3 cellular contexts compared by ENCODE assay signal in the genomic region with DNA sequence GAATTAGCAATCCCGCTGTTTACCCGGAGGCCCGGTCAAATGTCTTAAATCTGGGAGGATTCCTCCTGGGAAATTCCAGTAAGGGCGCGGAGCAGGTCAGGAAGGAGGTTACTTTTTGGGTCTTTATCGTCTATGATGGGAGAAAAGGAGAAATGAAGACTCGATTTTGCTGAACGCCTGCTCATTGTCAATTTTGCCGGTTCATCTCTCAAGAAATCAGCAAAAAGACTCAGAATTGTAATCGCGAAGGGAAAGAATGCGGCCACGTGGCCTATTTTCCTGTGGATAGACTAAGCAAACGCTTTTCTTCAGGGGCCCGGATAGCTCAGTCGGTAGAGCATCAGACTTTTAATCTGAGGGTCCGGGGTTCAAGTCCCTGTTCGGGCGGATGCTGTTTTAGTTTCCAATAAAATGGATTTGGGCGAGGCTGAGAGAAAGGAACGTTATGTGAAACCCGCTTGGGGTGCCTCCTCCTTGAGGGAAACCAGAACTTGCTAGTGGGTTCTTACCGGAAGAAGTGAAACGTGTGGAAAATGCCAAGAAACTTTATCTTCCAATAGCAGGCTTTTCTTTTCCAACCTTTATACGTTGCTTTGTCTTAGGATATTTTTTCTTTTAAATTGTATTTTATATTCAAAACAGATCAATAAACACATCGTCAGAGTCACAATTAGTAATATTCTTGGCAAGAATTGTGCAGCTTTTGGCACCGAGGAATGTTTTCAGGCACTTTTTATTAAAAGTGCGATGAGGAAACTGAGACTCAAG.
TF ChIP-seq lines count a peak whose summit lies in the region.

No MANE protein-coding gene starts in this region.

TF ChIP-seq in A549, 52 proteins besides CTCF, POLR2A, EP300 and RAD21 (continued from another document and continues in another):
- TF ChIP-seq RFX5 (IDR thresholded peaks at IDR 0.05): peak; percentile 23; the same call in 1 of the 2 replicates
- no peak for TF ChIP-seq FOXS1 (CRISPR knock-in tag; IDR thresholded peaks at IDR 0.05)
- no peak for TF ChIP-seq JUNB (IDR thresholded peaks at IDR 0.05)
- no peak for TF ChIP-seq PHF8 (IDR thresholded peaks at IDR 0.05; ENCODE audit: borderline replicate concordance, low read depth)
- TF ChIP-seq, protein P1, sequence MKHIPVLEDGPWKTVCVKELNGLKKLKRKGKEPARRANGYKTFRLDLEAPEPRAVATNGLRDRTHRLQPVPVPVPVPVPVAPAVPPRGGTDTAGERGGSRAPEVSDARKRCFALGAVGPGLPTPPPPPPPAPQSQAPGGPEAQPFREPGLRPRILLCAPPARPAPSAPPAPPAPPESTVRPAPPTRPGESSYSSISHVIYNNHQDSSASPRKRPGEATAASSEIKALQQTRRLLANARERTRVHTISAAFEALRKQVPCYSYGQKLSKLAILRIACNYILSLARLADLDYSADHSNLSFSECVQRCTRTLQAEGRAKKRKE (CRISPR knock-in tag; IDR thresholded peaks at IDR 0.05; ENCODE audit: low read depth): no peak
- TF ChIP-seq SREBF2 (IDR thresholded peaks at IDR 0.05): peak; percentile 84
- no peak for TF ChIP-seq NR3C1 (IDR thresholded peaks at IDR 0.05)
- TF ChIP-seq MAFK (IDR thresholded peaks at IDR 0.05; ENCODE audit: partially characterized antibody): no peak
- peak; percentile 53; the same call in 1 of the 2 replicates for TF ChIP-seq MAZ (IDR thresholded peaks at IDR 0.05; ENCODE audit: borderline replicate concordance, low read depth, low read length)
- no peak for TF ChIP-seq POLR2AphosphoS2 (conservative IDR thresholded peaks at IDR 0.05; ENCODE audit: low read length)
- no peak for TF ChIP-seq ZSCAN20 (CRISPR knock-in tag; IDR thresholded peaks at IDR 0.05)
- TF ChIP-seq EHF (CRISPR knock-in tag; IDR thresholded peaks at IDR 0.05): no peak
- peak; percentile 75; the same call in 1 of the 2 replicates for TF ChIP-seq RARB (CRISPR knock-in tag; IDR thresholded peaks at IDR 0.05)
- no peak for TF ChIP-seq RCOR1 (IDR thresholded peaks at IDR 0.05; ENCODE audit: low read depth, low read length)
- TF ChIP-seq CHD4 (IDR thresholded peaks at IDR 0.05; ENCODE audit: borderline replicate concordance): peak; percentile 25; the same call in 1 of the 2 replicates
- TF ChIP-seq, protein P2, sequence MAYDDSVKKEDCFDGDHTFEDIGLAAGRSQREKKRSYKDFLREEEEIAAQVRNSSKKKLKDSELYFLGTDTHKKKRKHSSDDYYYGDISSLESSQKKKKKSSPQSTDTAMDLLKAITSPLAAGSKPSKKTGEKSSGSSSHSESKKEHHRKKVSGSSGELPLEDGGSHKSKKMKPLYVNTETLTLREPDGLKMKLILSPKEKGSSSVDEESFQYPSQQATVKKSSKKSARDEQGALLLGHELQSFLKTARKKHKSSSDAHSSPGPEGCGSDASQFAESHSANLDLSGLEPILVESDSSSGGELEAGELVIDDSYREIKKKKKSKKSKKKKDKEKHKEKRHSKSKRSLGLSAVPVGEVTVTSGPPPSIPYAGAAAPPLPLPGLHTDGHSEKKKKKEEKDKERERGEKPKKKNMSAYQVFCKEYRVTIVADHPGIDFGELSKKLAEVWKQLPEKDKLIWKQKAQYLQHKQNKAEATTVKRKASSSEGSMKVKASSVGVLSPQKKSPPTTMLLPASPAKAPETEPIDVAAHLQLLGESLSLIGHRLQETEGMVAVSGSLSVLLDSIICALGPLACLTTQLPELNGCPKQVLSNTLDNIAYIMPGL (CRISPR knock-in tag; IDR thresholded peaks at IDR 0.05; ENCODE audit: borderline replicate concordance): peak; percentile 27; the same call in 1 of the 2 replicates
- TF ChIP-seq SMC3 (IDR thresholded peaks at IDR 0.05): 0 out of 3 replicates have a peak, but pooled peaks have one; percentile 22

TF ChIP-seq in WTC11, 78 proteins besides CTCF, POLR2A, EP300 and RAD21 (continued from another document and continues in another):
- TF ChIP-seq NFYB (CRISPR knock-in tag; conservative IDR thresholded peaks at IDR 0.05; ENCODE audit: low read depth) (no peak), HMGA2 (CRISPR knock-in tag; IDR thresholded peaks at IDR 0.05) (0 out of 2 replicates have a peak, but pooled peaks have one; percentile 16), NR3C1 (CRISPR knock-in tag; conservative IDR thresholded peaks at IDR 0.05; ENCODE audit: low read depth) (no peak), SOX15 (CRISPR knock-in tag; IDR thresholded peaks at IDR 0.05) (no peak), GRHL2 (CRISPR knock-in tag; IDR thresholded peaks at IDR 0.05; ENCODE audit: insufficient replicate concordance, severe bottlenecking) (no peak), ETV6 (CRISPR knock-in tag; IDR thresholded peaks at IDR 0.05) (no peak), SP1 (CRISPR knock-in tag; conservative IDR thresholded peaks at IDR 0.05) (no peak), CREB1 (CRISPR knock-in tag; IDR thresholded peaks at IDR 0.05) (no peak), ZNF232 (CRISPR knock-in tag; IDR thresholded peaks at IDR 0.05) (no peak), FOXJ3 (CRISPR knock-in tag; IDR thresholded peaks at IDR 0.05; ENCODE audit: borderline replicate concordance) (no peak), ZNF121 (CRISPR knock-in tag; IDR thresholded peaks at IDR 0.05) (no peak), TCF7 (CRISPR knock-in tag; IDR thresholded peaks at IDR 0.05; ENCODE audit: low read depth) (no peak)
- TF ChIP-seq, protein P3, sequence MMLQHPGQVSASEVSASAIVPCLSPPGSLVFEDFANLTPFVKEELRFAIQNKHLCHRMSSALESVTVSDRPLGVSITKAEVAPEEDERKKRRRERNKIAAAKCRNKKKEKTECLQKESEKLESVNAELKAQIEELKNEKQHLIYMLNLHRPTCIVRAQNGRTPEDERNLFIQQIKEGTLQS (CRISPR knock-in tag; conservative IDR thresholded peaks at IDR 0.05): no peak
- TF ChIP-seq, protein P4, sequence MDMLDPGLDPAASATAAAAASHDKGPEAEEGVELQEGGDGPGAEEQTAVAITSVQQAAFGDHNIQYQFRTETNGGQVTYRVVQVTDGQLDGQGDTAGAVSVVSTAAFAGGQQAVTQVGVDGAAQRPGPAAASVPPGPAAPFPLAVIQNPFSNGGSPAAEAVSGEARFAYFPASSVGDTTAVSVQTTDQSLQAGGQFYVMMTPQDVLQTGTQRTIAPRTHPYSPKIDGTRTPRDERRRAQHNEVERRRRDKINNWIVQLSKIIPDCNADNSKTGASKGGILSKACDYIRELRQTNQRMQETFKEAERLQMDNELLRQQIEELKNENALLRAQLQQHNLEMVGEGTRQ (CRISPR knock-in tag; IDR thresholded peaks at IDR 0.05): peak; percentile 76
- TF ChIP-seq, protein P5, sequence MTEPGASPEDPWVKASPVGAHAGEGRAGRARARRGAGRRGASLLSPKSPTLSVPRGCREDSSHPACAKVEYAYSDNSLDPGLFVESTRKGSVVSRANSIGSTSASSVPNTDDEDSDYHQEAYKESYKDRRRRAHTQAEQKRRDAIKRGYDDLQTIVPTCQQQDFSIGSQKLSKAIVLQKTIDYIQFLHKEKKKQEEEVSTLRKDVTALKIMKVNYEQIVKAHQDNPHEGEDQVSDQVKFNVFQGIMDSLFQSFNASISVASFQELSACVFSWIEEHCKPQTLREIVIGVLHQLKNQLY (CRISPR knock-in tag; IDR thresholded peaks at IDR 0.05): no peak
- TF ChIP-seq, protein P6, sequence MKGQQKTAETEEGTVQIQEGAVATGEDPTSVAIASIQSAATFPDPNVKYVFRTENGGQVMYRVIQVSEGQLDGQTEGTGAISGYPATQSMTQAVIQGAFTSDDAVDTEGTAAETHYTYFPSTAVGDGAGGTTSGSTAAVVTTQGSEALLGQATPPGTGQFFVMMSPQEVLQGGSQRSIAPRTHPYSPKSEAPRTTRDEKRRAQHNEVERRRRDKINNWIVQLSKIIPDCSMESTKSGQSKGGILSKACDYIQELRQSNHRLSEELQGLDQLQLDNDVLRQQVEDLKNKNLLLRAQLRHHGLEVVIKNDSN (CRISPR knock-in tag; IDR thresholded peaks at IDR 0.05): peak; percentile 77; the same call in 1 of the 2 replicates
- TF ChIP-seq, protein P7, sequence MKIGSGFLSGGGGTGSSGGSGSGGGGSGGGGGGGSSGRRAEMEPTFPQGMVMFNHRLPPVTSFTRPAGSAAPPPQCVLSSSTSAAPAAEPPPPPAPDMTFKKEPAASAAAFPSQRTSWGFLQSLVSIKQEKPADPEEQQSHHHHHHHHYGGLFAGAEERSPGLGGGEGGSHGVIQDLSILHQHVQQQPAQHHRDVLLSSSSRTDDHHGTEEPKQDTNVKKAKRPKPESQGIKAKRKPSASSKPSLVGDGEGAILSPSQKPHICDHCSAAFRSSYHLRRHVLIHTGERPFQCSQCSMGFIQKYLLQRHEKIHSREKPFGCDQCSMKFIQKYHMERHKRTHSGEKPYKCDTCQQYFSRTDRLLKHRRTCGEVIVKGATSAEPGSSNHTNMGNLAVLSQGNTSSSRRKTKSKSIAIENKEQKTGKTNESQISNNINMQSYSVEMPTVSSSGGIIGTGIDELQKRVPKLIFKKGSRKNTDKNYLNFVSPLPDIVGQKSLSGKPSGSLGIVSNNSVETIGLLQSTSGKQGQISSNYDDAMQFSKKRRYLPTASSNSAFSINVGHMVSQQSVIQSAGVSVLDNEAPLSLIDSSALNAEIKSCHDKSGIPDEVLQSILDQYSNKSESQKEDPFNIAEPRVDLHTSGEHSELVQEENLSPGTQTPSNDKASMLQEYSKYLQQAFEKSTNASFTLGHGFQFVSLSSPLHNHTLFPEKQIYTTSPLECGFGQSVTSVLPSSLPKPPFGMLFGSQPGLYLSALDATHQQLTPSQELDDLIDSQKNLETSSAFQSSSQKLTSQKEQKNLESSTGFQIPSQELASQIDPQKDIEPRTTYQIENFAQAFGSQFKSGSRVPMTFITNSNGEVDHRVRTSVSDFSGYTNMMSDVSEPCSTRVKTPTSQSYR (CRISPR knock-in tag; IDR thresholded peaks at IDR 0.05): no peak
- TF ChIP-seq, protein P8, sequence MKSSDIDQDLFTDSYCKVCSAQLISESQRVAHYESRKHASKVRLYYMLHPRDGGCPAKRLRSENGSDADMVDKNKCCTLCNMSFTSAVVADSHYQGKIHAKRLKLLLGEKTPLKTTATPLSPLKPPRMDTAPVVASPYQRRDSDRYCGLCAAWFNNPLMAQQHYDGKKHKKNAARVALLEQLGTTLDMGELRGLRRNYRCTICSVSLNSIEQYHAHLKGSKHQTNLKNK (CRISPR knock-in tag; IDR thresholded peaks at IDR 0.05): no peak

TF ChIP-seq in liver, 16 proteins besides CTCF, POLR2A, EP300 and RAD21 (continued from another document):
- TF ChIP-seq, protein P9, sequence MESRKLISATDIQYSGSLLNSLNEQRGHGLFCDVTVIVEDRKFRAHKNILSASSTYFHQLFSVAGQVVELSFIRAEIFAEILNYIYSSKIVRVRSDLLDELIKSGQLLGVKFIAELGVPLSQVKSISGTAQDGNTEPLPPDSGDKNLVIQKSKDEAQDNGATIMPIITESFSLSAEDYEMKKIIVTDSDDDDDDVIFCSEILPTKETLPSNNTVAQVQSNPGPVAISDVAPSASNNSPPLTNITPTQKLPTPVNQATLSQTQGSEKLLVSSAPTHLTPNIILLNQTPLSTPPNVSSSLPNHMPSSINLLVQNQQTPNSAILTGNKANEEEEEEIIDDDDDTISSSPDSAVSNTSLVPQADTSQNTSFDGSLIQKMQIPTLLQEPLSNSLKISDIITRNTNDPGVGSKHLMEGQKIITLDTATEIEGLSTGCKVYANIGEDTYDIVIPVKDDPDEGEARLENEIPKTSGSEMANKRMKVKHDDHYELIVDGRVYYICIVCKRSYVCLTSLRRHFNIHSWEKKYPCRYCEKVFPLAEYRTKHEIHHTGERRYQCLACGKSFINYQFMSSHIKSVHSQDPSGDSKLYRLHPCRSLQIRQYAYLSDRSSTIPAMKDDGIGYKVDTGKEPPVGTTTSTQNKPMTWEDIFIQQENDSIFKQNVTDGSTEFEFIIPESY (IDR thresholded peaks at IDR 0.05): no peak
- TF ChIP-seq FOXA2 (IDR thresholded peaks at IDR 0.05): no peak
- no peak for TF ChIP-seq SP1 (IDR thresholded peaks at IDR 0.05)
- TF ChIP-seq NR2F2 (IDR thresholded peaks at IDR 0.05): peak; percentile 11
- no peak for TF ChIP-seq HNF4G (IDR thresholded peaks at IDR 0.05)
- TF ChIP-seq HNF4A (conservative IDR thresholded peaks at IDR 0.05): peak; percentile 23 to 36
- TF ChIP-seq, protein P3 (IDR thresholded peaks at IDR 0.05): peak; percentile 99
TF ChIP-seq in liver: peak in this region for 5.
